In the genomic region with DNA sequence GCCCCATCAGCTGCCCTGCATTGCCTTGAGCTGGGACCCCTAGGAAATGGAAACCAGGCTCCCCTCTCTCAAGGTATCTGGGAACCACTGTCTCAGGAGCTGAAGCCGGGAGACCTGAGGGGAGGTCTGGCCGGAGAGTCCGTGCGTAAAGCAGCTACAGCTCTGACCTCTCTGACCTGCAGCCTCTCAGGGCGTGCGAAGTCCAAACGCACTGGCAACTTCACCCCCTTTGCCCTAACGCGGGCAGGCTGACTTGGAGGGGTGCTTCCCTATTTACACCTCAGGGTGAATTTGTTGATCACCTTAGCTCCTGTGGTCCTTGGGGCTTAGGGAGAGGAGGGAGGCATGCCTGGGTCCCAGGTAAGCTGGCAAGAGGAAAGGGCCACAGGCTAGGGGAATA, we compare ENCODE assay signal across 7 cellular contexts. TPM values are rescaled to one million over a fixed set of nuclear protein-coding genes. Genes with fewer than 3 reads are reported as not detected.
"Had no signal": no experiment of that assay in that cellular context is flagged by ENCODE, and none has a peak within 500 bp of the region (broad histone marks: within the 10 kb centered on the region; RNA-seq: fewer than 3 reads in every experiment).

No MANE protein-coding gene starts in this region.

- H3K4me3 ChIP-seq: GM23338, K562 had no signal

- ATAC-seq: GM23338, K562 had no signal

- H3K9me3 Mint-ChIP-seq: GM23338, H9 had no signal

- DNase-seq: H9, HCEC 1CT had no signal

- H2AFZ ChIP-seq: GM23338 had no signal

- H3K27ac Mint-ChIP-seq: H9 had no signal

- H3K4me3 Mint-ChIP-seq: GM23338, H9 had no signal

- H3K4me2 ChIP-seq: GM23338 had no signal

- FAIRE-seq: H1, H54, HTR-8/SVneo, K562 had no signal

RNA-seq across cellular contexts. Expression of a gene that starts 17.5 kb away (rescaled TPM):
- total RNA-seq: GM23338, K562 had no signal
- polyA plus RNA-seq: K562 had no signal
